7 cellular contexts compared by ENCODE assay signal in the genomic region with DNA sequence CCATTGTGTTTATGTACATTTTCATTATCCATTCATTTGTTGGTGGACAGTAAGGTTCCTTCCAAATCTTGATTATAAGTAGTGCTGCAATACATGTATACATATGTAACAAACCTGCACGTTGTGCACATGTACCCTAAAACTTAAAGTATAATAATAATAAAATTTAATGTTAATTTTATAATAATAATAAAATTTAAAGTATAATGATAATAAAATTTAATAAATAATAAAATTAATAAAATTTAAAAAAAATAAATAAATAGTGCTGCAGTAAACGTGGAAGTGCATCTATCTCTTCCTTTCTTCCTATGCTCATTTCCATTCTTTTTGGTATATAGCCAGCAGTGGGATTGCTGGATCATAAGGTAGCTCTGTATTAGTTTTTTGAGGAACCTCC.
"Had no signal": no experiment of that assay in that cellular context is flagged by ENCODE, and none has a peak within 500 bp of the region (broad histone marks: within the 10 kb centered on the region; RNA-seq: fewer than 3 reads in every experiment).

No MANE protein-coding gene starts in this region.

- H3K4me1 Mint-ChIP-seq: GM23338, H9 had no signal

- H3K27ac Mint-ChIP-seq: GM23338, H9 had no signal

- ATAC-seq: GM23338 had no signal

- H3K4me3 ChIP-seq: GM23338 had no signal

- DNase-seq: H9, HCEC 1CT, IMR-90 had no signal

- FAIRE-seq: H1, H54, HTR-8/SVneo had no signal

- H3K4me3 Mint-ChIP-seq: GM23338, H9 had no signal

- H3K9me3 Mint-ChIP-seq: GM23338 had no signal
